Comparison of ENCODE assay signal across 19 cellular contexts in genomic region chr6:152457949-152458624, GRCh38.
DNase-seq lines count a peak whose midpoint lies in the region; ATAC-seq, FAIRE-seq and TF ChIP-seq lines count a peak whose summit lies in the region.
"Had no signal": no experiment of that assay in that cellular context is flagged by ENCODE, and none has a peak within 500 bp of the region (broad histone marks: within the 10 kb centered on the region; RNA-seq: fewer than 3 reads in every experiment).

No MANE protein-coding gene starts in this region.

- no peaks in the 10 kb centered on the region for H3K9me2 ChIP-seq in hepatocyte (replicated peaks; ENCODE audit: insufficient read depth)

- H3K36me3 ChIP-seq in HepG2 (replicated peaks in 1 of 2; ENCODE audit: control insufficient read depth in 1 of 2, insufficient read depth in 2 of 2, low read length in 2 of 2) (no peaks in the 10 kb centered on the region), right lobe of liver (no peaks in the 10 kb centered on the region), astrocyte (ENCODE audit: insufficient read depth, low read length) (no peaks in the 10 kb centered on the region), neural progenitor cell (no peaks in the 10 kb centered on the region), hepatocyte (replicated peaks; ENCODE audit: insufficient read depth, low read depth) (no peaks in the 10 kb centered on the region)
- H3K36me3 ChIP-seq: BE2C had no signal

- H3K4me1 Mint-ChIP-seq in astrocyte (ENCODE audit: low read depth, unreplicated experiment) (peaks cover 12% of the 10 kb centered on the region), neural progenitor cell (peaks cover 2% of the 10 kb centered on the region), MCF 10A (ENCODE audit: insufficient read depth, unreplicated experiment) (no peaks in the 10 kb centered on the region)

- H2AFZ ChIP-seq in HepG2 (ENCODE audit: low read length): no peak overlapping the region
- H2AFZ ChIP-seq in astrocyte (ENCODE audit: low read depth, low read length): no peak overlapping the region
- peak overlapping the region; percentile 10 for H2AFZ ChIP-seq in neural progenitor cell (replicated peaks)
- no peak overlapping the region for H2AFZ ChIP-seq in hepatocyte

- POLR2A ChIA-PET in HepG2 (lab: Yijun Ruan, JAX): no interaction called here
- POLR2A ChIA-PET in MCF 10A (lab: Yijun Ruan, JAX): interaction anchor here (0.6 to 1.1 kb wide), 2 partner anchors 13 to 496 kb away, joined by 3 to 4 read pairs; no protein-coding TSS in a partner anchor

- TF ChIP-seq RAD21 in HepG2 (CRISPR knock-in tag; IDR thresholded peaks at IDR 0.05): no peak

- in situ Hi-C loops in HepG2 (cut with HindIII; ENCODE audit: extremely low pct_ligation_motif_present, low pct_unique_long_range_greater_than_20kb): no loop called here

- H3K79me2 ChIP-seq in HepG2 (ENCODE audit: insufficient read depth, low read length) (no peaks in the 10 kb centered on the region), astrocyte (ENCODE audit: insufficient read depth, low read length) (no peaks in the 10 kb centered on the region), neural progenitor cell (ENCODE audit: low read depth) (no peaks in the 10 kb centered on the region), hepatocyte (no peaks in the 10 kb centered on the region)

- H3K4me3 ChIP-seq in HepG2 (replicated peaks in 1 of 3; ENCODE audit: insufficient read depth in 1 of 3, low read depth in 2 of 3, low read length in 3 of 3) (no peak overlapping the region), right lobe of liver (no peak overlapping the region), astrocyte (ENCODE audit: insufficient read depth, low read depth, low read length) (no peak overlapping the region), neural progenitor cell (no peak overlapping the region), hepatocyte (no peak overlapping the region)

- H3K9ac ChIP-seq in HepG2 (ENCODE audit: insufficient read depth, low read depth, low read length) (no peak overlapping the region), astrocyte (ENCODE audit: low read length) (no peak overlapping the region), neural progenitor cell (no peak overlapping the region)

- H3K27me3 Mint-ChIP-seq in astrocyte (ENCODE audit: low read depth, unreplicated experiment): no peaks in the 10 kb centered on the region
- H3K27me3 Mint-ChIP-seq in neural progenitor cell (ENCODE audit: insufficient read depth, low read depth): peaks cover 2% of the 10 kb centered on the region
- H3K27me3 Mint-ChIP-seq in MCF 10A (ENCODE audit: insufficient read depth, unreplicated experiment): no peaks in the 10 kb centered on the region

- H3K4me2 ChIP-seq in HepG2 (ENCODE audit: low read depth, low read length) (no peak overlapping the region), astrocyte (ENCODE audit: low read length) (peak overlapping the region; percentile 31), neural progenitor cell (no peak overlapping the region), hepatocyte (no peak overlapping the region)

- H3K36me3 Mint-ChIP-seq in astrocyte (ENCODE audit: low read depth, unreplicated experiment) (peaks cover 7% of the 10 kb centered on the region), neural progenitor cell (no peaks in the 10 kb centered on the region), MCF 10A (ENCODE audit: insufficient read depth, unreplicated experiment) (no peaks in the 10 kb centered on the region)
- H3K36me3 Mint-ChIP-seq: CD4-positive, CD25-positive, alpha-beta regulatory T cell had no signal

- no peaks in the 10 kb centered on the region for H3F3A ChIP-seq in neural progenitor cell (ENCODE audit: low read depth)

- H3K27ac Mint-ChIP-seq in astrocyte (ENCODE audit: unreplicated experiment) (no peak overlapping the region), neural progenitor cell (no peak overlapping the region), MCF 10A (ENCODE audit: low read depth, unreplicated experiment) (no peak overlapping the region)
- H3K27ac Mint-ChIP-seq: CD4-positive, CD25-positive, alpha-beta regulatory T cell had no signal

- H3K9me3 Mint-ChIP-seq in astrocyte (ENCODE audit: unreplicated experiment): no peaks in the 10 kb centered on the region
- no peaks in the 10 kb centered on the region for H3K9me3 Mint-ChIP-seq in neural progenitor cell
- H3K9me3 Mint-ChIP-seq in MCF 10A (ENCODE audit: unreplicated experiment): no peaks in the 10 kb centered on the region

- CTCF ChIA-PET in HepG2 (lab: Yijun Ruan, JAX; ENCODE audit: low intra/inter-chr PET ratio, low total read pairs) (no interaction called here), MCF 10A (lab: Yijun Ruan, JAX) (no interaction called here)

- H4K20me1 ChIP-seq in HepG2 (ENCODE audit: insufficient read depth, low read length) (no peaks in the 10 kb centered on the region; the same call in 1 of the 2 replicates), astrocyte (ENCODE audit: insufficient read depth, low read length) (no peaks in the 10 kb centered on the region), neural progenitor cell (ENCODE audit: low read depth) (no peaks in the 10 kb centered on the region), hepatocyte (ENCODE audit: insufficient read depth, poor library complexity, severe bottlenecking) (no peaks in the 10 kb centered on the region)

- TF ChIP-seq EP300 in HepG2 (IDR thresholded peaks at IDR 0.05; ENCODE audit: low read depth in 2 of 2, low read length in 2 of 2) (no peak), HepG2 (CRISPR knock-in tag; IDR thresholded peaks at IDR 0.05; ENCODE audit: borderline replicate concordance) (no peak)

- DNase-seq in HepG2 (ENCODE audit: low spot score) (peak; percentile 22), right lobe of liver (no peak), astrocyte (ENCODE audit: low read depth) (no peak), neural progenitor cell (ENCODE audit: low spot score) (no peak), hepatocyte (ENCODE audit: low spot score) (no peak), MCF 10A (ENCODE audit: unreplicated experiment) (no peak), NCI-H2196 treated with DMSO at 0.1 percent for 48 hours (lab: John Stamatoyannopoulos, UW; ENCODE audit: unreplicated experiment) (no peak)
- DNase-seq: BE2C; Caco-2; CD4-positive, CD25-positive, alpha-beta regulatory T cell; DMS153; Kasumi-1; NCI-H1105; NCI-H2081; NCI-H510A treated with DMSO at 0.1 percent for 48 hours had no signal

- FAIRE-seq in HepG2 (lab: Jason Lieb, UNC) (no peak), astrocyte (lab: Jason Lieb, UNC) (no peak)
- FAIRE-seq: GM12892, GM18507, HTR-8/SVneo had no signal

- intact Hi-C loops in HepG2 (cut with micrococcal nuclease; ENCODE audit: unreplicated experiment): no loop called here
- intact Hi-C loops in right lobe of liver (cut with DNase I): no loop called here
- intact Hi-C loops in MCF 10A (cut with micrococcal nuclease): no loop called here

- H3K27ac ChIP-seq in HepG2 (ENCODE audit: extremely low read length, insufficient read depth, low read length) (no peak overlapping the region), right lobe of liver (no peak overlapping the region), astrocyte (ENCODE audit: low read depth, low read length) (no peak overlapping the region), neural progenitor cell (no peak overlapping the region), hepatocyte (no peak overlapping the region)

- peaks cover 10% of the 10 kb centered on the region for H3K4me1 ChIP-seq in HepG2 (ENCODE audit: insufficient read depth, low read length)
- H3K4me1 ChIP-seq in right lobe of liver: no peaks in the 10 kb centered on the region
- H3K4me1 ChIP-seq in astrocyte (ENCODE audit: insufficient read depth, low read length): no peaks in the 10 kb centered on the region
- no peaks in the 10 kb centered on the region for H3K4me1 ChIP-seq in neural progenitor cell
- H3K4me1 ChIP-seq in hepatocyte (ENCODE audit: insufficient read depth): peaks cover 5% of the 10 kb centered on the region
- H3K4me1 ChIP-seq: BE2C, Caco-2 had no signal

- H3K9me3 ChIP-seq in HepG2 (ENCODE audit: low read length) (no peaks in the 10 kb centered on the region), right lobe of liver (no peaks in the 10 kb centered on the region), astrocyte (ENCODE audit: insufficient read depth, low read depth, low read length) (no peaks in the 10 kb centered on the region), neural progenitor cell (ENCODE audit: low read depth) (no peaks in the 10 kb centered on the region), hepatocyte (ENCODE audit: low read depth) (no peaks in the 10 kb centered on the region)
- H3K9me3 ChIP-seq: BE2C, Caco-2 had no signal

- BruUV-seq in HepG2 (replicated peaks; lab: Mats Ljungman, UMichigan) (no TSS peak), MCF 10A (replicated peaks; lab: Mats Ljungman, UMichigan) (no TSS peak)

- H3K4me3 Mint-ChIP-seq in astrocyte (ENCODE audit: unreplicated experiment) (no peak overlapping the region), neural progenitor cell (no peak overlapping the region), MCF 10A (ENCODE audit: unreplicated experiment) (no peak overlapping the region)
- H3K4me3 Mint-ChIP-seq: CD4-positive, CD25-positive, alpha-beta regulatory T cell had no signal

- ATAC-seq in HepG2 (peak; percentile 69), right lobe of liver (no peak), HG02642 (IDR thresholded peaks at IDR 0.05; ENCODE audit: poor library complexity, unreplicated experiment) (no peak)

- TF ChIP-seq CTCF in HepG2 (CRISPR knock-in tag; IDR thresholded peaks at IDR 0.05): no peak
- TF ChIP-seq CTCF in right lobe of liver (IDR thresholded peaks at IDR 0.05): no peak
- TF ChIP-seq CTCF in astrocyte (IDR thresholded peaks at IDR 0.05; ENCODE audit: insufficient read depth, low read depth, low read length): no peak
- no peak for TF ChIP-seq CTCF in neural progenitor cell (IDR thresholded peaks at IDR 0.05)
- TF ChIP-seq CTCF in hepatocyte (IDR thresholded peaks at IDR 0.05; ENCODE audit: poor library complexity): no peak
- TF ChIP-seq CTCF in MCF 10A (IDR thresholded peaks at IDR 0.05; ENCODE audit: unreplicated experiment): no peak

- TF ChIP-seq POLR2A in HepG2 (IDR thresholded peaks at IDR 0.05; ENCODE audit: insufficient read depth in 1 of 2, low read depth in 2 of 2, low read length in 2 of 2): no peak
- TF ChIP-seq POLR2A in right lobe of liver (IDR thresholded peaks at IDR 0.05): no peak

- WGBS in HepG2 (ENCODE audit: low lambda C conversion rate): 6% methylated on average over 4 of the region's 4 CpGs
- WGBS in right lobe of liver (ENCODE audit: insufficient coverage, low coverage, low lambda C conversion rate, missing lambda C conversion rate): 59% methylated on average over 4 of the region's 4 CpGs
- WGBS in hepatocyte (ENCODE audit: low lambda C conversion rate, missing lambda C conversion rate): 55% methylated on average over 4 of the region's 4 CpGs

- H3K27me3 ChIP-seq in HepG2 (ENCODE audit: control insufficient read depth in 1 of 2, insufficient read depth in 2 of 2, low read length in 2 of 2) (no peaks in the 10 kb centered on the region), right lobe of liver (no peaks in the 10 kb centered on the region), astrocyte (ENCODE audit: insufficient read depth, low read length) (no peaks in the 10 kb centered on the region), neural progenitor cell (no peaks in the 10 kb centered on the region), hepatocyte (no peaks in the 10 kb centered on the region)
- H3K27me3 ChIP-seq: BE2C had no signal

TF ChIP-seq in HepG2, 621 proteins besides CTCF, POLR2A, EP300 and RAD21 (continues in another document):
- peak; percentile 24; the same call in 1 of the 2 replicates for TF ChIP-seq SAP130 (CRISPR knock-in tag; IDR thresholded peaks at IDR 0.05; ENCODE audit: low read depth)
